Comparison of ENCODE assay signal across 1 cellular context in genomic region chr9:87516222-87516930, GRCh38.
A peak's percentile ranks its signal among the peaks of the same experiment; 100 is the strongest.
TF ChIP-seq lines count a peak whose summit lies in the region.

No MANE protein-coding gene starts in this region.

TF ChIP-seq in H1, 55 proteins besides CTCF, POLR2A, EP300 and RAD21:
- TF ChIP-seq SP4 (IDR thresholded peaks at IDR 0.05; ENCODE audit: low read length) (no peak), TAF1 (IDR thresholded peaks at IDR 0.05; ENCODE audit: low read depth, low read length) (no peak), EGR1 (IDR thresholded peaks at IDR 0.05; ENCODE audit: borderline replicate concordance, low read depth, low read length) (no peak), POLR2AphosphoS5 (IDR thresholded peaks at IDR 0.05; ENCODE audit: low read depth, low read length) (no peak), CBX5 (IDR thresholded peaks at IDR 0.05; ENCODE audit: low read depth, low read length) (no peak), GTF2F1 (IDR thresholded peaks at IDR 0.05; ENCODE audit: borderline replicate concordance, low read depth, low read length) (no peak), BACH1 (IDR thresholded peaks at IDR 0.05; ENCODE audit: low read length) (no peak), CTBP2 (IDR thresholded peaks at IDR 0.05; ENCODE audit: borderline replicate concordance, insufficient read depth, insufficient read length, low read length) (no peak), CBX8 (IDR thresholded peaks at IDR 0.05; ENCODE audit: borderline replicate concordance, low read depth, low read length) (no peak)
- TF ChIP-seq, protein P1, sequence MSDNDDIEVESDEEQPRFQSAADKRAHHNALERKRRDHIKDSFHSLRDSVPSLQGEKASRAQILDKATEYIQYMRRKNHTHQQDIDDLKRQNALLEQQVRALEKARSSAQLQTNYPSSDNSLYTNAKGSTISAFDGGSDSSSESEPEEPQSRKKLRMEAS (IDR thresholded peaks at IDR 0.05): peak; percentile 81
- TF ChIP-seq, protein P2, sequence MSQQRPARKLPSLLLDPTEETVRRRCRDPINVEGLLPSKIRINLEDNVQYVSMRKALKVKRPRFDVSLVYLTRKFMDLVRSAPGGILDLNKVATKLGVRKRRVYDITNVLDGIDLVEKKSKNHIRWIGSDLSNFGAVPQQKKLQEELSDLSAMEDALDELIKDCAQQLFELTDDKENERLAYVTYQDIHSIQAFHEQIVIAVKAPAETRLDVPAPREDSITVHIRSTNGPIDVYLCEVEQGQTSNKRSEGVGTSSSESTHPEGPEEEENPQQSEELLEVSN (IDR thresholded peaks at IDR 0.05): peak; percentile 82
